ENCODE assay signal across 11 cellular contexts in genomic region chr15:44798815-44799214, GRCh38.
DNase-seq lines count a peak whose midpoint lies in the region; ATAC-seq and TF ChIP-seq lines count a peak whose summit lies in the region.
"Had no signal": no experiment of that assay in that cellular context is flagged by ENCODE, and none has a peak within 500 bp of the region (broad histone marks: within the 10 kb centered on the region; RNA-seq: fewer than 3 reads in every experiment).

No MANE protein-coding gene starts in this region.

- no peak for TF ChIP-seq POLR2A in ovary (IDR thresholded peaks at IDR 0.05)

- peak; percentile 12 for TF ChIP-seq CTCF in GM12865 (IDR thresholded peaks at IDR 0.05; ENCODE audit: insufficient read depth, low read depth, low read length, missing control alignments)
- TF ChIP-seq CTCF in LNCaP clone FGC (IDR thresholded peaks at IDR 0.05; ENCODE audit: control insufficient read depth, extremely low read depth, insufficient read depth), result peak; percentile 54
- peak; percentile 37; the same call in 1 of the 2 replicates for TF ChIP-seq CTCF in WERI-Rb-1 (IDR thresholded peaks at IDR 0.05; ENCODE audit: low read depth, low read length)
- TF ChIP-seq CTCF in ascending aorta (IDR thresholded peaks at IDR 0.05), result no peak
- TF ChIP-seq CTCF in ovary (IDR thresholded peaks at IDR 0.05), result no peak

- H3K27me3 ChIP-seq in WERI-Rb-1 (ENCODE audit: insufficient read depth, low read depth, severe bottlenecking) (no peaks in the 10 kb centered on the region), ascending aorta (no peaks in the 10 kb centered on the region), ovary (no peaks in the 10 kb centered on the region)
- no peaks in the 10 kb centered on the region for H3K27me3 ChIP-seq in CD8-positive, alpha-beta memory T cell (ENCODE audit: insufficient read depth, low read length, poor library complexity, severe bottlenecking)

- H3K9me3 Mint-ChIP-seq in CD8-positive, alpha-beta memory T cell, result peaks cover 0 to 1% (median 0%) of the 10 kb centered on the region in 5 donors
- H3K9me3 Mint-ChIP-seq: activated T-cell treated with anti-CD3 and anti-CD28 coated beads, Interleukin-2, amount 50 U/mL, for 4 hours; effector memory CD8-positive, alpha-beta T cell had no signal

- TF ChIP-seq EP300 in ovary (IDR thresholded peaks at IDR 0.05), result no peak

- no peaks in the 10 kb centered on the region for H3K36me3 Mint-ChIP-seq in CD8-positive, alpha-beta memory T cell

- ATAC-seq in left colon, result peak; percentile 64
- ATAC-seq: activated T-cell treated with anti-CD3 and anti-CD28 coated beads, Interleukin-2, amount 50 U/mL, for 4 hours; effector memory CD8-positive, alpha-beta T cell had no signal

- H3K9me3 ChIP-seq in WERI-Rb-1 (ENCODE audit: severe bottlenecking) (no peaks in the 10 kb centered on the region), ascending aorta (no peaks in the 10 kb centered on the region), ovary (no peaks in the 10 kb centered on the region)
- no peaks in the 10 kb centered on the region for H3K9me3 ChIP-seq in CD8-positive, alpha-beta memory T cell (ENCODE audit: low read length)

- H3K4me1 ChIP-seq in ascending aorta, result no peaks in the 10 kb centered on the region
- no peaks in the 10 kb centered on the region for H3K4me1 ChIP-seq in CD8-positive, alpha-beta memory T cell (ENCODE audit: insufficient read depth, low read length)
- no peaks in the 10 kb centered on the region for H3K4me1 ChIP-seq in ovary (ENCODE audit: insufficient read depth)

- peaks cover 5 to 13% of the 10 kb centered on the region in 2 donors for H3K27me3 Mint-ChIP-seq in CD8-positive, alpha-beta memory T cell

- H3K4me1 Mint-ChIP-seq in CD8-positive, alpha-beta memory T cell, result no peaks in the 10 kb centered on the region

- CTCF ChIA-PET in CD8-positive, alpha-beta memory T cell (lab: Charles Lee), result interaction anchor here (1.0 to 1.3 kb wide), 2 partner anchors 61 to 246 kb away, joined by 3 to 5 read pairs; no protein-coding TSS in a partner anchor

- H3K27ac ChIP-seq in WERI-Rb-1 (no peak overlapping the region), ascending aorta (no peak overlapping the region), ovary (no peak overlapping the region)
- no peak overlapping the region for H3K27ac ChIP-seq in CD8-positive, alpha-beta memory T cell (ENCODE audit: low read depth, low read length)

- POLR2A ChIA-PET in CD8-positive, alpha-beta memory T cell (lab: Charles Lee), result interaction anchor here (0.6 kb wide), 1 partner anchor 48 kb away, joined by 13 read pairs; no protein-coding TSS in a partner anchor

- intact Hi-C loops in left colon (cut with DNase I, micrococcal nuclease) (no loop called here), ascending aorta (cut with DNase I) (no loop called here), ovary (cut with DNase I) (no loop called here)

- H3K36me3 ChIP-seq in WERI-Rb-1, result no peaks in the 10 kb centered on the region
- no peaks in the 10 kb centered on the region for H3K36me3 ChIP-seq in ascending aorta
- H3K36me3 ChIP-seq in CD8-positive, alpha-beta memory T cell (ENCODE audit: insufficient read depth, low read length), result no peaks in the 10 kb centered on the region
- H3K36me3 ChIP-seq in ovary, result no peaks in the 10 kb centered on the region

- H3K4me3 Mint-ChIP-seq in CD8-positive, alpha-beta memory T cell, result no peak overlapping the region
- H3K4me3 Mint-ChIP-seq: activated T-cell treated with anti-CD3 and anti-CD28 coated beads, Interleukin-2, amount 50 U/mL, for 4 hours; effector memory CD8-positive, alpha-beta T cell had no signal

- peak overlapping the region in 1 of 8 donors; percentile 26 for H3K27ac Mint-ChIP-seq in CD8-positive, alpha-beta memory T cell
- H3K27ac Mint-ChIP-seq: effector memory CD8-positive, alpha-beta T cell had no signal

- 2 to 4% (median 3%) methylated on average over 3 of the region's 3 CpGs for WGBS in ovary, 3 donors

- peak; percentile 19 for DNase-seq in GM12865 (ENCODE audit: low read depth)
- no peak for DNase-seq in LNCaP clone FGC (ENCODE audit: low read depth)
- DNase-seq in WERI-Rb-1, result peak; percentile 42
- no peak for DNase-seq in left colon
- DNase-seq in SHP77 treated with DMSO at 0.1 percent for 48 hours (lab: John Stamatoyannopoulos, UW), result no peak
- DNase-seq in ascending aorta (ENCODE audit: low spot score in 2 of 2), result no peak
- no peak for DNase-seq in CD8-positive, alpha-beta memory T cell
- no peak for DNase-seq in ovary
- DNase-seq: activated T-cell treated with anti-CD3 and anti-CD28 coated beads, Interleukin-2, amount 50 U/mL, for 4 hours; effector memory CD8-positive, alpha-beta T cell; stimulated activated CD4-positive, alpha-beta T cell treated with anti-CD3 and anti-CD28 coated beads, Interleukin-4, amount 100 ng/mL, for 4 hours had no signal

- H3K4me3 ChIP-seq in GM12865 (ENCODE audit: low read depth, low read length) (no peak overlapping the region), LNCaP clone FGC (ENCODE audit: low read depth, low read length) (peak overlapping the region; percentile 10; the same call in 1 of the 2 replicates), WERI-Rb-1 (ENCODE audit: low read depth, low read length) (no peak overlapping the region), ascending aorta (no peak overlapping the region), ovary (no peak overlapping the region)
- H3K4me3 ChIP-seq in CD8-positive, alpha-beta memory T cell (ENCODE audit: low read length), result no peak overlapping the region

Comparison
In these comparisons a context has a peak if more than half of its experiments do, and no peak if none do; other contexts are left out.
1. DNase-seq: peak in GM12865 (single experiment) and WERI-Rb-1 (single experiment); none in LNCaP clone FGC (single experiment), left colon (0 of 2), SHP77 treated with DMSO at 0.1 percent for 48 hours (single experiment), ascending aorta (0 of 2), CD8-positive, alpha-beta memory T cell (0 of 5) and ovary (0 of 5).
2. CTCF ChIP-seq: peak in GM12865 (single experiment), LNCaP clone FGC (single experiment) and WERI-Rb-1 (single experiment); none in ascending aorta (0 of 3) and ovary (0 of 3).